Comparison of ENCODE assay signal across 13 cellular contexts in genomic region chr5:867300-867699, GRCh38. TPM values are rescaled to one million over a fixed set of nuclear protein-coding genes. Genes with fewer than 3 reads are reported as not detected.
DNase-seq lines count a peak whose midpoint lies in the region; ATAC-seq and TF ChIP-seq lines count a peak whose summit lies in the region.
"Had no signal": no experiment of that assay in that cellular context is flagged by ENCODE, and none has a peak within 500 bp of the region (broad histone marks: within the 10 kb centered on the region; RNA-seq: fewer than 3 reads in every experiment).

No MANE protein-coding gene starts in this region.

- DNase-seq in G401 (ENCODE audit: low spot score) (peak; percentile 81), HFFc6 (no peak), brain microvascular endothelial cell (no peak), left colon (peak in 1 of 2 donors; percentile 25), T-helper 1 cell (no peak)
- no peak for DNase-seq in activated CD8-positive, alpha-beta memory T cell treated with anti-CD3 and anti-CD28 coated beads, Interleukin-2, amount 10 ng/mL, durations not matched to agents 7 days and 5 days
- DNase-seq in activated CD4-positive, alpha-beta T cell treated with anti-CD3 and anti-CD28 coated beads for 4 hours, result no peak
- DNase-seq: AML-193, DMS79 treated with DMSO at 0.1 percent for 48 hours, GF-D8, NCI-H1092, NCI-H69, SK-N-SH had no signal

- peak; percentile 64 for ATAC-seq in left colon
- no peak for ATAC-seq in activated CD8-positive, alpha-beta memory T cell treated with anti-CD3 and anti-CD28 coated beads, Interleukin-2, amount 10 ng/mL, durations not matched to agents 7 days and 5 days

- intact Hi-C loops in left colon (cut with DNase I, micrococcal nuclease), result no loop called here

- no peak overlapping the region for H3K27ac Mint-ChIP-seq in HFFc6
- no peak overlapping the region for H3K27ac Mint-ChIP-seq in activated CD8-positive, alpha-beta memory T cell treated with anti-CD3 and anti-CD28 coated beads, Interleukin-2, amount 10 ng/mL, durations not matched to agents 7 days and 5 days

- TF ChIP-seq CTCF in HFFc6 (IDR thresholded peaks at IDR 0.05) (peak; percentile 25; the same call in 1 of the 2 replicates), brain microvascular endothelial cell (IDR thresholded peaks at IDR 0.05; ENCODE audit: low read depth, low read length, missing control alignments) (peak; percentile 6)

- H3K4me1 Mint-ChIP-seq in HFFc6 (ENCODE audit: low read depth), result peaks cover 8% of the 10 kb centered on the region; the same call in 1 of the 2 replicates
- H3K4me1 Mint-ChIP-seq in activated CD8-positive, alpha-beta memory T cell treated with anti-CD3 and anti-CD28 coated beads, Interleukin-2, amount 10 ng/mL, durations not matched to agents 7 days and 5 days, result no peaks in the 10 kb centered on the region

- peaks cover 42% of the 10 kb centered on the region for H3K36me3 Mint-ChIP-seq in HFFc6 (ENCODE audit: low read depth)
- peaks cover 35% of the 10 kb centered on the region for H3K36me3 Mint-ChIP-seq in activated CD8-positive, alpha-beta memory T cell treated with anti-CD3 and anti-CD28 coated beads, Interleukin-2, amount 10 ng/mL, durations not matched to agents 7 days and 5 days

- H3K27me3 ChIP-seq in brain microvascular endothelial cell (replicated peaks), result no peaks in the 10 kb centered on the region

- H3K36me3 ChIP-seq in brain microvascular endothelial cell (replicated peaks), result peaks cover 91% of the 10 kb centered on the region

- no peak overlapping the region for H3K4me3 Mint-ChIP-seq in HFFc6
- no peak overlapping the region for H3K4me3 Mint-ChIP-seq in activated CD8-positive, alpha-beta memory T cell treated with anti-CD3 and anti-CD28 coated beads, Interleukin-2, amount 10 ng/mL, durations not matched to agents 7 days and 5 days

- H3K27me3 Mint-ChIP-seq in HFFc6 (ENCODE audit: insufficient read depth), result no peaks in the 10 kb centered on the region
- no peaks in the 10 kb centered on the region for H3K27me3 Mint-ChIP-seq in activated CD8-positive, alpha-beta memory T cell treated with anti-CD3 and anti-CD28 coated beads, Interleukin-2, amount 10 ng/mL, durations not matched to agents 7 days and 5 days

- no peak overlapping the region for H3K27ac ChIP-seq in brain microvascular endothelial cell

- no peak overlapping the region for H3K4me3 ChIP-seq in brain microvascular endothelial cell (ENCODE audit: low read depth, low read length)

- H3K9me3 Mint-ChIP-seq in HFFc6, result no peaks in the 10 kb centered on the region
- no peaks in the 10 kb centered on the region for H3K9me3 Mint-ChIP-seq in activated CD8-positive, alpha-beta memory T cell treated with anti-CD3 and anti-CD28 coated beads, Interleukin-2, amount 10 ng/mL, durations not matched to agents 7 days and 5 days (ENCODE audit: low read depth)

- in situ Hi-C loops in G401 (cut with HindIII; ENCODE audit: low sequenced_read_pairs), result no loop called here
- in situ Hi-C loops in brain microvascular endothelial cell (cut with HindIII; ENCODE audit: low pct_ligation_motif_present, low sequenced_read_pairs), result no loop called here

- CTCF ChIA-PET in activated CD8-positive, alpha-beta memory T cell treated with anti-CD3 and anti-CD28 coated beads, Interleukin-2, amount 10 ng/mL, durations not matched to agents 7 days and 5 days (lab: Charles Lee), result no interaction called here

RNA-seq across cellular contexts. Expression of gene ZDHHC11, which starts 16.5 kb away (rescaled TPM):
- total RNA-seq in G401 (2014; rRNA removed; shearing (Covaris generic)), result 5.4 and 6.0 TPM in 2 replicates
- total RNA-seq in HFFc6 (2021; fragmentation: NEBNext Ultra II Directional; extraction: Animal tissue kit (Norgen Biotek cat#: 25700)), result 1 to 10 TPM; 1.3 to 4.2 (median 1.8) TPM
- total RNA-seq in left colon, result 10 to 100 TPM in 1 of 2 donors, 1 to 10 TPM in 1; 2.7 to 27.8 TPM
- total RNA-seq in activated CD8-positive, alpha-beta memory T cell treated with anti-CD3 and anti-CD28 coated beads, Interleukin-2, amount 10 ng/mL, durations not matched to agents 7 days and 5 days, result 10 to 100 TPM in 1 of 2 experiments, 1 to 10 TPM in 1; 9.9 to 10.6 TPM

RNA-seq across cellular contexts. Expression of gene BRD9, which starts 25.3 kb away (rescaled TPM):
- total RNA-seq in G401 (2014; rRNA removed; shearing (Covaris generic)), result 47.8 and 68.7 TPM in 2 replicates
- total RNA-seq in HFFc6 (2021; fragmentation: NEBNext Ultra II Directional; extraction: Animal tissue kit (Norgen Biotek cat#: 25700)), result 10 to 100 TPM; 28.0 to 31.5 (median 31.0) TPM
- total RNA-seq in left colon, result 10 to 100 TPM; 27.6 to 42.9 TPM
- total RNA-seq in activated CD8-positive, alpha-beta memory T cell treated with anti-CD3 and anti-CD28 coated beads, Interleukin-2, amount 10 ng/mL, durations not matched to agents 7 days and 5 days, result 10 to 100 TPM; 58.6 to 64.7 TPM

RNA-seq across cellular contexts. Expression of gene TRIP13, which starts 25.4 kb away (rescaled TPM):
- 61.0 and 67.2 TPM in 2 replicates for total RNA-seq in G401 (2014; rRNA removed; shearing (Covaris generic))
- total RNA-seq in HFFc6 (2021; fragmentation: NEBNext Ultra II Directional; extraction: Animal tissue kit (Norgen Biotek cat#: 25700)), result 10 to 100 TPM; 16.5 to 40.4 (median 35.8) TPM
- 1 to 10 TPM; 2.1 to 4.3 TPM for total RNA-seq in left colon
- 10 to 100 TPM; 33.0 to 38.8 TPM for total RNA-seq in activated CD8-positive, alpha-beta memory T cell treated with anti-CD3 and anti-CD28 coated beads, Interleukin-2, amount 10 ng/mL, durations not matched to agents 7 days and 5 days
